16 cellular contexts compared by ENCODE assay signal in the genomic region with DNA sequence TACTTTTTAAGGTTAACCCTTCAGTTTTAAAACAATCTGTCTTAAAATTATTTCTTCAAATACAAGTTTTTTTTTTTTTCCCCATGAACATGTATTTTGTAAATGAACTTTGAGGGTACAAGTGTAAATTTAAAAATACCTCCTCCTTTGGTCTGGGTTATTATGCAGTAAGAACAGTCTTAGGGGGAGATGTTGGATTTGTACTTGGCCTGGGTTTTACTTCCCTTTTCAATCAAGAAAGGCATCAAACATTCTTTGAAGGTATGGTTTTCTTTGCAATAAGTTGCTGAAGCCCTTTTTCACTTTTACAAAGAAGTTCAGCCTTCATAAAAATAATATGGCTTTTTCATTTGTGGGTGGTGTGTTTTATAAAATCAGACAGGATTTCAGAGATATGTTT.
DNase-seq lines count a peak whose midpoint lies in the region; ATAC-seq lines count a peak whose summit lies in the region.
"Had no signal": no experiment of that assay in that cellular context is flagged by ENCODE, and none has a peak within 500 bp of the region (broad histone marks: within the 10 kb centered on the region; RNA-seq: fewer than 3 reads in every experiment).

No MANE protein-coding gene starts in this region.

- peaks cover 4% of the 10 kb centered on the region for H3K4me1 Mint-ChIP-seq in memory B cell

- no peaks in the 10 kb centered on the region for H3K27me3 Mint-ChIP-seq in memory B cell
- H3K27me3 Mint-ChIP-seq: B cell; CD4-positive, alpha-beta T cell had no signal

- DNase-seq in memory B cell (ENCODE audit: low spot score in 2 of 2) (no peak), NCI-H510A (lab: John Stamatoyannopoulos, UW) (no peak)
- DNase-seq: ACHN; Calu3; CD4-positive, alpha-beta T cell; DMS79 treated with DMSO at 0.1 percent for 48 hours; NCI-H187 treated with DMSO at 0.1 percent for 48 hours; NCI-H446; NCI-H82; T-helper 2 cell had no signal

- H3K27ac Mint-ChIP-seq in memory B cell, result no peak overlapping the region
- H3K27ac Mint-ChIP-seq: B cell; CD4-positive, alpha-beta T cell had no signal

- peaks cover 5% of the 10 kb centered on the region for H3K36me3 Mint-ChIP-seq in memory B cell

- no peak overlapping the region for H3K4me3 Mint-ChIP-seq in memory B cell
- H3K4me3 Mint-ChIP-seq: B cell; CD4-positive, alpha-beta T cell had no signal

- no peaks in the 10 kb centered on the region for H3K9me3 Mint-ChIP-seq in memory B cell
- H3K9me3 Mint-ChIP-seq: CD4-positive, alpha-beta T cell had no signal

- peak; percentile 59 for ATAC-seq in GM18867 (IDR thresholded peaks at IDR 0.05; ENCODE audit: unreplicated experiment)
- ATAC-seq in GM21423 (IDR thresholded peaks at IDR 0.05; ENCODE audit: unreplicated experiment), result peak; percentile 49
- ATAC-seq in HG03432 (IDR thresholded peaks at IDR 0.05; ENCODE audit: unreplicated experiment), result peak; percentile 64
- ATAC-seq in memory B cell (ENCODE audit: low read depth), result peak; percentile 41
- no peak for ATAC-seq in HG02981 (IDR thresholded peaks at IDR 0.05; ENCODE audit: unreplicated experiment)
- no peak for ATAC-seq in HG03521 (IDR thresholded peaks at IDR 0.05; ENCODE audit: unreplicated experiment)

Comparison
In these comparisons a context has a peak if more than half of its experiments do, and no peak if none do; other contexts are left out.
1. ATAC-seq: peak in GM18867 (single experiment), GM21423 (single experiment), HG03432 (single experiment) and memory B cell (single experiment); none in HG02981 (single experiment) and HG03521 (single experiment).